Comparison of ENCODE assay signal across 9 cellular contexts in the genomic region with DNA sequence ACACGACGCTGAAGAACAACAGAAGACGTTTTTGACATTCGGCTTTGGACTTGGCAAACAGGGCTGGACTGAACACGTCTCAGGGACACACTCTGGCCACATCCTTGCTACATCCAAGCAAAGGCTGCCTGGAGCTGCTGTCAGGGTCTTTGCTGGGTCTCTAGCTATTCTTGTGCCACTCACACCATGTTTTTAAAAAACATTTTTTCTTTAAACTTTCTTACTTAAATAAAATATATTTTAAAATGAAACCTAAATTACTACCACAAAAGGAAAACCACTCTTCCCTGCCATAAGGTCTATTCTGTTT.
"Had no signal": no experiment of that assay in that cellular context is flagged by ENCODE, and none has a peak within 500 bp of the region (broad histone marks: within the 10 kb centered on the region; RNA-seq: fewer than 3 reads in every experiment).

No MANE protein-coding gene starts in this region.

- ATAC-seq: HepG2, K562 had no signal

- FAIRE-seq: HepG2, HTR-8/SVneo, K562 had no signal

- H3K9ac ChIP-seq: KMS-11 had no signal

- DNase-seq: IMR-90, KBM-7, KG1 had no signal

- H3K36me3 Mint-ChIP-seq: IgD-negative memory B cell had no signal

- H3K4me2 ChIP-seq: KMS-11 had no signal

- H3K27ac ChIP-seq: HL-60, KMS-11 had no signal

- H3K4me3 ChIP-seq: K562 had no signal

- H3K27ac Mint-ChIP-seq: IgD-negative memory B cell had no signal

- H3K4me3 Mint-ChIP-seq: IgD-negative memory B cell had no signal

- H3K9me3 Mint-ChIP-seq: IgD-negative memory B cell had no signal
